12 cellular contexts compared by ENCODE assay signal in the genomic region with DNA sequence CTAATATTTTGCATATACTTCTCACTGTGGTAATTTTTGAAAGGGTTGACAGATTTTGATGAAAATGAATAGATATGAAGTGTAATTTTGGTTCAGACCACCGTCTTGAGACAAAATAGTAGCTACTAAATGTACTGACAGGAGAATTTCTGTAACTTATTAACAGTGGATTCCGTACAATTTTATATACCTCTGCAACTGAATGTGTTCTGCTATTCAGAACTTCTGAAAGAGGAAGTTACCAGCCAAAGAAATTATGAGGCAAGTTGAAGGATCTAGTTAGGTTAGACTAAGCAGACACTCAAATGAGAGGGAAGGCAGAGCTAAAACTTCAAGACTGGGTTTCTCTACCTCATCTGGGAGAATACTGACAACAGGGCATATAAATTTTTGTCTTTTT. TPM values are rescaled to one million over a fixed set of nuclear protein-coding genes. Genes with fewer than 3 reads are reported as not detected.
A peak's percentile ranks its signal among the peaks of the same experiment; 100 is the strongest.
DNase-seq lines count a peak whose midpoint lies in the region; ATAC-seq and TF ChIP-seq lines count a peak whose summit lies in the region.
"Had no signal": no experiment of that assay in that cellular context is flagged by ENCODE, and none has a peak within 500 bp of the region (broad histone marks: within the 10 kb centered on the region; RNA-seq: fewer than 3 reads in every experiment).

No MANE protein-coding gene starts in this region.

- H3K4me3 ChIP-seq in body of pancreas (no peak overlapping the region), aorta (ENCODE audit: low read length in 2 of 2) (no peak overlapping the region)
- H3K4me3 ChIP-seq: PC-9 had no signal

- peak overlapping the region; percentile 30 for H3K27ac Mint-ChIP-seq in activated B cell treated with CpG ODN at 0.5 μM for 24 hours
- H3K27ac Mint-ChIP-seq: CD8-positive, alpha-beta T cell had no signal

- POLR2A ChIA-PET in activated B cell treated with CpG ODN at 0.5 μM for 24 hours (lab: Charles Lee), result interaction anchor here (1.9 kb wide), 1 partner anchor 466 kb away, joined by 4 read pairs; no protein-coding TSS in a partner anchor

- TF ChIP-seq CTCF in activated B cell treated with CpG ODN at 0.5 μM for 24 hours (IDR thresholded peaks at IDR 0.05) (no peak), body of pancreas (IDR thresholded peaks at IDR 0.05) (no peak)

- TF ChIP-seq POLR2A in body of pancreas (IDR thresholded peaks at IDR 0.05), result no peak

- no peaks in the 10 kb centered on the region for H3K36me3 Mint-ChIP-seq in activated B cell treated with CpG ODN at 0.5 μM for 24 hours (ENCODE audit: low read depth)
- H3K36me3 Mint-ChIP-seq: CD8-positive, alpha-beta T cell had no signal

- H3K27me3 ChIP-seq in body of pancreas (no peaks in the 10 kb centered on the region), aorta (ENCODE audit: control insufficient read depth in 1 of 2, insufficient read depth in 2 of 2, low read length in 1 of 2) (no peaks in the 10 kb centered on the region)

- CTCF ChIA-PET in activated B cell treated with CpG ODN at 0.5 μM for 24 hours (lab: Charles Lee), result no interaction called here

- H3K4me1 Mint-ChIP-seq in activated B cell treated with CpG ODN at 0.5 μM for 24 hours, result peaks cover 37% of the 10 kb centered on the region

- no peaks in the 10 kb centered on the region for H3K9me3 ChIP-seq in body of pancreas
- H3K9me3 ChIP-seq in aorta (ENCODE audit: control insufficient read depth, low read length), result no peaks in the 10 kb centered on the region

- 71 to 78% methylated on average over 2 of the region's 2 CpGs for WGBS in body of pancreas, 2 donors
- WGBS in aorta, 2 donors, result 89 to 92% methylated on average over 2 of the region's 2 CpGs

- no peak for DNase-seq in activated B cell treated with CpG ODN at 0.5 μM for 24 hours
- DNase-seq in SK-N-DZ (ENCODE audit: low spot score), result no peak
- DNase-seq in body of pancreas, result no peak
- no peak for DNase-seq in activated gamma-delta T cell treated with Interleukin-2 at 50 U/mL for 16 hours
- no peak for DNase-seq in aorta
- DNase-seq: CD8-positive, alpha-beta T cell; NCI-H1436; PC-9 had no signal

- H3K9me3 Mint-ChIP-seq in activated B cell treated with CpG ODN at 0.5 μM for 24 hours, result no peaks in the 10 kb centered on the region
- H3K9me3 Mint-ChIP-seq: CD8-positive, alpha-beta T cell had no signal

- intact Hi-C loops in activated B cell treated with CpG ODN at 0.5 μM for 24 hours (cut with micrococcal nuclease) (no loop called here), body of pancreas (cut with DNase I) (no loop called here), aorta (cut with DNase I) (no loop called here)

- H3K4me1 ChIP-seq in body of pancreas (peaks cover under 1% of the 10 kb centered on the region), aorta (ENCODE audit: control insufficient read depth in 1 of 2, insufficient read depth in 2 of 2, low read length in 2 of 2) (no peaks in the 10 kb centered on the region)

- H3K4me3 Mint-ChIP-seq in activated B cell treated with CpG ODN at 0.5 μM for 24 hours, result no peak overlapping the region
- H3K4me3 Mint-ChIP-seq: CD8-positive, alpha-beta T cell had no signal

- no peaks in the 10 kb centered on the region for H3K27me3 Mint-ChIP-seq in activated B cell treated with CpG ODN at 0.5 μM for 24 hours

- H3K36me3 ChIP-seq in body of pancreas (replicated peaks in 1 of 2; ENCODE audit: insufficient read depth in 1 of 2, low read depth in 2 of 2) (no peaks in the 10 kb centered on the region), aorta (ENCODE audit: control insufficient read depth in 1 of 2, insufficient read depth in 2 of 2, low read length in 1 of 2) (no peaks in the 10 kb centered on the region)

- no peak overlapping the region for H3K27ac ChIP-seq in body of pancreas
- H3K27ac ChIP-seq in aorta (ENCODE audit: low read depth in 1 of 2, low read length in 2 of 2), result no peak overlapping the region
- H3K27ac ChIP-seq: PC-9 had no signal

- ATAC-seq in GM19025 (IDR thresholded peaks at IDR 0.05; ENCODE audit: low read depth, unreplicated experiment) (peak; percentile 56), HG02571 (IDR thresholded peaks at IDR 0.05; ENCODE audit: unreplicated experiment) (peak; percentile 46), HG03378 (IDR thresholded peaks at IDR 0.05; ENCODE audit: unreplicated experiment) (peak; percentile 82), activated B cell treated with CpG ODN at 0.5 μM for 24 hours (ENCODE audit: low read depth) (peak; percentile 79), body of pancreas (no peak), aorta (ENCODE audit: low FRiP score) (no peak)
- ATAC-seq: CD8-positive, alpha-beta T cell had no signal

RNA-seq across cellular contexts. Expression of gene GAP43, which starts 29.4 kb away (rescaled TPM):
- total RNA-seq in activated B cell treated with CpG ODN at 0.5 μM for 24 hours (not detected in 2 replicates), body of pancreas (under 1 TPM in 1 of 2 donors, not detected in 1; 0.26 TPM), aorta (1 to 10 TPM; 1.1 to 5.1 TPM)
- 82.8 and 92.1 TPM in 2 replicates for polyA plus RNA-seq in SK-N-DZ (2014; cell fraction: cytosol; rRNA removed)
- polyA plus RNA-seq in SK-N-DZ (2014; cell fraction: nucleus; rRNA removed), result 36.1 and 47.6 TPM in 2 replicates
- 10 to 100 TPM; 17.5 to 40.9 TPM for polyA plus RNA-seq in aorta
- total RNA-seq: CD8-positive, alpha-beta T cell; epithelial cell of proximal tubule; PC-9 had no signal

Comparison
In these comparisons a context has a peak if more than half of its experiments do, and no peak if none do; other contexts are left out.
1. ATAC-seq: peak in GM19025 (single experiment), HG02571 (single experiment), HG03378 (single experiment) and activated B cell treated with CpG ODN at 0.5 μM for 24 hours (single experiment); none in body of pancreas (single experiment) and aorta (single experiment).